In the genomic region with DNA sequence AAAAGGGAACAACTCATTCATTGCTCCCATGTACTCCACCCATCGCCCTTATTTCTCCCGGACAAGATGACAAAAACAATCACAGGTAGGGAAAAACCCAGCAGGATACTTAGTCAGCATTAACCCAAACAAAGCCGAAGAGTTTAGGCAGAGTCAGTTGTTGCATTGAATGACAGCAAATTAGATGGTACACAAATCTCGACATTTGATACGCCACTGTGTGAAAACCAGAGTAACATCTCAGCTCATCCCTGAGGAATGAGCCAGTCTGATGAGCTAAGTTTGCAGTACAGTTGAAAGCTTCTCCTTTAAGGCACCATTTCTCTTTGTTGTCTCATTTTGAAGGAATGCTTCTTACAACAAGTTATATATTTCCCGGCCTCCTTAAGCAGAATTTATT, we compare ENCODE assay signal across 19 cellular contexts.
DNase-seq lines count a peak whose midpoint lies in the region; ATAC-seq and TF ChIP-seq lines count a peak whose summit lies in the region.
"Had no signal": no experiment of that assay in that cellular context is flagged by ENCODE, and none has a peak within 500 bp of the region (broad histone marks: within the 10 kb centered on the region; RNA-seq: fewer than 3 reads in every experiment).

No MANE protein-coding gene starts in this region.

- H3K9ac ChIP-seq in GM23248, result no peak overlapping the region

- no peak overlapping the region for H3K27ac ChIP-seq in GM23248
- no peak overlapping the region for H3K27ac ChIP-seq in heart right ventricle
- H3K27ac ChIP-seq: heart left ventricle, HL-60 had no signal

- H3K4me2 ChIP-seq in GM23248 (ENCODE audit: unreplicated experiment), result no peak overlapping the region

- no peaks in the 10 kb centered on the region for H3K79me2 ChIP-seq in GM23248 (ENCODE audit: insufficient read depth)

- H4K20me1 ChIP-seq in GM23248 (ENCODE audit: insufficient read depth), result no peaks in the 10 kb centered on the region

- ATAC-seq in heart right ventricle (no peak), Right ventricle myocardium superior (ENCODE audit: poor library complexity) (no peak)
- ATAC-seq: esophagus mucosa, heart left ventricle, Panc1 had no signal

- H3F3A ChIP-seq in GM23248 (ENCODE audit: insufficient read depth), result no peaks in the 10 kb centered on the region

- H3K4me3 ChIP-seq in GM23248 (no peak overlapping the region), heart right ventricle (no peak overlapping the region)
- H3K4me3 ChIP-seq: heart left ventricle had no signal

- H3K4me1 ChIP-seq in GM23248 (ENCODE audit: insufficient read depth), result peaks cover 4% of the 10 kb centered on the region; the same call in 1 of the 2 replicates
- H3K4me1 ChIP-seq in heart right ventricle, result peaks cover 4 to 78% (median 47%) of the 10 kb centered on the region in 9 donors

- H3K9me3 ChIP-seq in GM23248 (ENCODE audit: low read depth) (no peaks in the 10 kb centered on the region), heart right ventricle (no peaks in the 10 kb centered on the region)
- H3K9me3 ChIP-seq: heart left ventricle had no signal

- H3K36me3 Mint-ChIP-seq in activated CD4-positive, alpha-beta T cell treated with anti-CD3 and anti-CD28 coated beads, Interleukin-2, amount 10 ng/mL, durations not matched to agents 24 days and 14 days (ENCODE audit: low read depth), result no peaks in the 10 kb centered on the region
- no peaks in the 10 kb centered on the region for H3K36me3 Mint-ChIP-seq in activated naive CD8-positive, alpha-beta T cell treated with anti-CD3 and anti-CD28 coated beads for 36 hours
- H3K36me3 Mint-ChIP-seq in mesothelial cell of epicardium, result no peaks in the 10 kb centered on the region

- intact Hi-C loops in activated CD4-positive, alpha-beta T cell treated with anti-CD3 and anti-CD28 coated beads, Interleukin-2, amount 10 ng/mL, durations not matched to agents 24 days and 14 days (cut with micrococcal nuclease), result loop anchor here (1.0 kb wide), 1 partner anchor 8 kb away; no protein-coding TSS in a partner anchor
- intact Hi-C loops in heart right ventricle (cut with DNase I), result no loop called here
- intact Hi-C loops in Right ventricle myocardium superior (cut with DNase I), result no loop called here

- TF ChIP-seq CTCF in mesothelial cell of epicardium (IDR thresholded peaks at IDR 0.05; ENCODE audit: unreplicated experiment) (no peak), heart right ventricle (IDR thresholded peaks at IDR 0.05) (no peak)

- no peak for DNase-seq in activated CD4-positive, alpha-beta T cell treated with anti-CD3 and anti-CD28 coated beads, Interleukin-2, amount 10 ng/mL, durations not matched to agents 24 days and 14 days
- no peak for DNase-seq in activated CD4-positive, alpha-beta T cell treated with anti-CD3 and anti-CD28 coated beads for 1 hour
- DNase-seq in GM23248 (peak; percentile 41), mesothelial cell of epicardium (ENCODE audit: low spot score in 2 of 2, unreplicated experiment in 2 of 2) (no peak), heart right ventricle (no peak), Right ventricle myocardium superior (no peak)
- DNase-seq in activated naive CD8-positive, alpha-beta T cell treated with anti-CD3 and anti-CD28 coated beads for 36 hours, result no peak
- no peak for DNase-seq in stimulated activated CD4-positive, alpha-beta T cell treated with anti-CD3 and anti-CD28 coated beads, Interleukin-12 subunit alpha, Interleukin-12 subunit beta, amount 100 ng/mL, for 4 hours
- DNase-seq: activated B cell treated with CpG ODN at 0.5 μM for 24 hours; activated T-cell treated with anti-CD3 and anti-CD28 coated beads, Interleukin-2, amount 50 U/mL, for 48 hours; aorta; Calu3; heart left ventricle; Kasumi-1; NCI-H1694; NCI-H524 had no signal

- peaks cover 61% of the 10 kb centered on the region for H3K4me1 Mint-ChIP-seq in activated CD4-positive, alpha-beta T cell treated with anti-CD3 and anti-CD28 coated beads, Interleukin-2, amount 10 ng/mL, durations not matched to agents 24 days and 14 days
- H3K4me1 Mint-ChIP-seq in activated naive CD8-positive, alpha-beta T cell treated with anti-CD3 and anti-CD28 coated beads for 36 hours, result peaks cover 93% of the 10 kb centered on the region
- H3K4me1 Mint-ChIP-seq in mesothelial cell of epicardium, result peaks cover 40% of the 10 kb centered on the region

- H3K27ac Mint-ChIP-seq in activated CD4-positive, alpha-beta T cell treated with anti-CD3 and anti-CD28 coated beads, Interleukin-2, amount 10 ng/mL, durations not matched to agents 24 days and 14 days, result no peak overlapping the region
- H3K27ac Mint-ChIP-seq in activated naive CD8-positive, alpha-beta T cell treated with anti-CD3 and anti-CD28 coated beads for 36 hours, result peak overlapping the region; percentile 3
- peak overlapping the region; percentile 50 for H3K27ac Mint-ChIP-seq in mesothelial cell of epicardium
- H3K27ac Mint-ChIP-seq: activated B cell treated with CpG ODN at 0.5 μM for 24 hours had no signal

- in situ Hi-C loops in GM23248 (cut with MboI), result no loop called here

- H3K4me3 Mint-ChIP-seq in activated CD4-positive, alpha-beta T cell treated with anti-CD3 and anti-CD28 coated beads, Interleukin-2, amount 10 ng/mL, durations not matched to agents 24 days and 14 days, result peak overlapping the region; percentile 2
- peak overlapping the region; percentile 6 for H3K4me3 Mint-ChIP-seq in activated naive CD8-positive, alpha-beta T cell treated with anti-CD3 and anti-CD28 coated beads for 36 hours
- no peak overlapping the region for H3K4me3 Mint-ChIP-seq in mesothelial cell of epicardium

- no peaks in the 10 kb centered on the region for H3K9me2 ChIP-seq in GM23248 (ENCODE audit: insufficient read depth)

- 56 to 57% methylated on average over 6 of the region's 6 CpGs for WGBS in GM23248 (ENCODE audit: low coverage in 1 of 2, low lambda C conversion rate in 2 of 2, missing lambda C conversion rate in 2 of 2), 2 experiments
- 52 to 56% methylated on average over 6 of the region's 6 CpGs for WGBS in heart right ventricle, 2 donors

- H2AFZ ChIP-seq in GM23248, result no peak overlapping the region

- H3K36me3 ChIP-seq in GM23248 (ENCODE audit: low read depth) (no peaks in the 10 kb centered on the region), heart right ventricle (no peaks in the 10 kb centered on the region)
- H3K36me3 ChIP-seq: heart left ventricle had no signal

- H3K9me3 Mint-ChIP-seq in activated CD4-positive, alpha-beta T cell treated with anti-CD3 and anti-CD28 coated beads, Interleukin-2, amount 10 ng/mL, durations not matched to agents 24 days and 14 days, result no peaks in the 10 kb centered on the region
- no peaks in the 10 kb centered on the region for H3K9me3 Mint-ChIP-seq in activated naive CD8-positive, alpha-beta T cell treated with anti-CD3 and anti-CD28 coated beads for 36 hours
- H3K9me3 Mint-ChIP-seq in mesothelial cell of epicardium, result no peaks in the 10 kb centered on the region
- H3K9me3 Mint-ChIP-seq: activated B cell treated with CpG ODN at 0.5 μM for 24 hours had no signal

- H3K27me3 ChIP-seq in GM23248 (replicated peaks; ENCODE audit: insufficient read depth) (no peaks in the 10 kb centered on the region), heart right ventricle (no peaks in the 10 kb centered on the region)
- H3K27me3 ChIP-seq: heart left ventricle had no signal

- no peaks in the 10 kb centered on the region for H3K27me3 Mint-ChIP-seq in activated CD4-positive, alpha-beta T cell treated with anti-CD3 and anti-CD28 coated beads, Interleukin-2, amount 10 ng/mL, durations not matched to agents 24 days and 14 days
- no peaks in the 10 kb centered on the region for H3K27me3 Mint-ChIP-seq in activated naive CD8-positive, alpha-beta T cell treated with anti-CD3 and anti-CD28 coated beads for 36 hours
- H3K27me3 Mint-ChIP-seq in mesothelial cell of epicardium (ENCODE audit: low read depth), result peaks cover 45% of the 10 kb centered on the region
- H3K27me3 Mint-ChIP-seq: activated B cell treated with CpG ODN at 0.5 μM for 24 hours had no signal
